ENCODE assay signal across 8 cellular contexts in genomic region chr6:3054229-3055157, GRCh38. TPM values are rescaled to one million over a fixed set of nuclear protein-coding genes. Genes with fewer than 3 reads are reported as not detected.
DNase-seq lines count a peak whose midpoint lies in the region; ATAC-seq and TF ChIP-seq lines count a peak whose summit lies in the region.
"Not testable (repeated sequence)": the region's sequence is repeated elsewhere in the genome, so short reads cannot be mapped to it uniquely, and the experiment has no call there.

No MANE protein-coding gene starts in this region.

- H3K4me1 ChIP-seq in cardiac muscle cell (ENCODE audit: low read depth): not testable (repeated sequence)
- H3K4me1 ChIP-seq in skeletal muscle satellite cell (ENCODE audit: control insufficient read depth, insufficient read depth, low read length): peaks cover 18% of the 10 kb centered on the region

- not testable (repeated sequence) for H3K36me3 Mint-ChIP-seq in WTC11; central memory CD8-positive, alpha-beta T cell (ENCODE audit: insufficient read depth)

- H3K9ac ChIP-seq in skeletal muscle satellite cell (ENCODE audit: low read depth, low read length): peak overlapping the region; percentile 46

- DNase-seq in AG04449 (ENCODE audit: low read depth, low spot score); central memory CD8-positive, alpha-beta T cell (ENCODE audit: low spot score in 2 of 2): not testable (repeated sequence)
- DNase-seq in H7: peak; percentile 63
- DNase-seq in NCI-H2171 treated with DMSO at 0.1 percent for 48 hours (lab: John Stamatoyannopoulos, UW): peak; percentile 74
- DNase-seq in WTC11 (ENCODE audit: low spot score): peak; percentile 32
- DNase-seq in cardiac muscle cell (ENCODE audit: low read depth in 1 of 2, low spot score in 1 of 2): peak in 1 of 2 donors; percentile 52
- DNase-seq in midbrain (lab: John Stamatoyannopoulos, UW): peak; percentile 3

- not testable (repeated sequence) for H3K27me3 ChIP-seq in H7 (ENCODE audit: control insufficient read depth, insufficient read depth, low read length); cardiac muscle cell
- H3K27me3 ChIP-seq in skeletal muscle satellite cell (ENCODE audit: control insufficient read depth, insufficient read depth, low read length): peaks cover 19% of the 10 kb centered on the region

- H3K4me1 Mint-ChIP-seq in WTC11: peaks cover 33% of the 10 kb centered on the region
- peaks cover 19% of the 10 kb centered on the region for H3K4me1 Mint-ChIP-seq in central memory CD8-positive, alpha-beta T cell

- TF ChIP-seq CTCF in AG04449 (IDR thresholded peaks at IDR 0.05; ENCODE audit: insufficient read depth, low read length, missing control alignments); WTC11 (IDR thresholded peaks at IDR 0.05); cardiac muscle cell (IDR thresholded peaks at IDR 0.05; ENCODE audit: low read depth, low read length): not testable (repeated sequence)

- H3K4me2 ChIP-seq in skeletal muscle satellite cell (ENCODE audit: low read length): peak overlapping the region; percentile 73

- H3K9me3 ChIP-seq in cardiac muscle cell (ENCODE audit: low read depth); skeletal muscle satellite cell (replicated peaks; ENCODE audit: low read length): not testable (repeated sequence)

- H3K4me3 Mint-ChIP-seq in WTC11: peak overlapping the region; percentile 83
- peak overlapping the region; percentile 63 for H3K4me3 Mint-ChIP-seq in central memory CD8-positive, alpha-beta T cell

- peak overlapping the region; percentile 96 for H3K27ac Mint-ChIP-seq in WTC11
- not testable (repeated sequence) for H3K27ac Mint-ChIP-seq in central memory CD8-positive, alpha-beta T cell (ENCODE audit: low read depth)

- POLR2A ChIA-PET in AG04449 (lab: Yijun Ruan, JAX) (interaction anchor here (1.0 to 1.5 kb wide), 2 partner anchors 55 to 65 kb away, joined by 4 to 6 read pairs; partner anchors contain the start of gene NQO2), WTC11 (lab: Charles Lee) (interaction anchor here (0.6 to 1.5 kb wide), 5 partner anchors 25 to 1435 kb away, joined by 3 to 22 read pairs (median 4); partner anchors contain the start of gene NQO2)

- CTCF ChIA-PET in AG04449 (lab: Yijun Ruan, JAX) (interaction anchor here (1.0 to 7.4 kb wide), 7 partner anchors 21 to 208 kb away, joined by 3 to 69 read pairs (median 7); partner anchors contain the start of gene NQO2), WTC11 (lab: Charles Lee) (interaction anchor here (0.7 to 2.8 kb wide), 13 partner anchors 15 to 794 kb away, joined by 3 to 25 read pairs (median 6); partner anchors contain the start of gene NQO2)

- peaks cover 16% of the 10 kb centered on the region for H3K27me3 Mint-ChIP-seq in WTC11 (ENCODE audit: low read depth)
- not testable (repeated sequence) for H3K27me3 Mint-ChIP-seq in central memory CD8-positive, alpha-beta T cell

- not testable (repeated sequence) for H3K27ac ChIP-seq in cardiac muscle cell

- not testable (repeated sequence) for H3K36me3 ChIP-seq in H7 (replicated peaks; ENCODE audit: control insufficient read depth, insufficient read depth, low read length); cardiac muscle cell; skeletal muscle satellite cell (ENCODE audit: insufficient read depth, low read length)

- H3K4me3 ChIP-seq in AG04449 (ENCODE audit: low read depth, low read length) (peak overlapping the region; percentile 50), H7 (ENCODE audit: insufficient read depth, low read depth, low read length) (peak overlapping the region; percentile 68), cardiac muscle cell (peak overlapping the region; percentile 18), skeletal muscle satellite cell (ENCODE audit: low read length) (peak overlapping the region; percentile 60)

- H3K9me3 Mint-ChIP-seq in WTC11; central memory CD8-positive, alpha-beta T cell: not testable (repeated sequence)

- peak; percentile 5 for ATAC-seq in WTC11
- ATAC-seq in central memory CD8-positive, alpha-beta T cell (replicated peaks; ENCODE audit: extremely low read depth, poor library complexity, severe bottlenecking): not testable (repeated sequence)

TF ChIP-seq in WTC11, 78 proteins besides CTCF, POLR2A, EP300 and RAD21:
- TF ChIP-seq FOXK1 (CRISPR knock-in tag; IDR thresholded peaks at IDR 0.05) (0 out of 2 replicates have a peak, but pooled peaks have one; percentile 26), MAX (CRISPR knock-in tag; IDR thresholded peaks at IDR 0.05) (peak; percentile 54; the same call in 1 of the 2 replicates)

RNA-seq across cellular contexts. Expression of gene RIPK1, which starts 13.8 kb away (rescaled TPM):
- total RNA-seq in H7 (2014; rRNA removed; shearing (Covaris generic)): 8.9 and 9.3 TPM in 2 replicates
- total RNA-seq in WTC11 (2021) (8.7 to 11.8 TPM (median 11.3 TPM) in 3 replicates), cardiac muscle cell (3.4 and 4.5 TPM in 2 replicates)
- polyA plus RNA-seq in cardiac muscle cell: 4.1 and 7.4 TPM in 2 replicates
- total RNA-seq in skeletal muscle satellite cell (2012; rRNA removed): 12.2 and 13.9 TPM in 2 replicates

RNA-seq across cellular contexts. Expression of gene NQO2, which starts 54.8 kb away (rescaled TPM):
- 40.5 and 76.0 TPM in 2 replicates for total RNA-seq in H7 (2014; rRNA removed; shearing (Covaris generic))
- total RNA-seq in WTC11 (2021): 119 to 152 TPM (median 150 TPM) in 3 replicates
- 38.7 and 42.7 TPM in 2 replicates for total RNA-seq in cardiac muscle cell
- 92.8 and 103 TPM in 2 replicates for polyA plus RNA-seq in cardiac muscle cell
- total RNA-seq in skeletal muscle satellite cell (2012; rRNA removed): 47.2 and 47.7 TPM in 2 replicates

Comparison
In these comparisons a context has a peak if more than half of its experiments do, and no peak if none do; other contexts are left out.
1. H3K4me3 ChIP-seq: peak in every context shown above with its lines; median percentile 68 in H7; 60 in skeletal muscle satellite cell; 50 in AG04449; 18 in cardiac muscle cell.